Comparison of ENCODE assay signal across 18 cellular contexts in genomic region chr9:123798203-123798602, GRCh38.
"Had no signal": no experiment of that assay in that cellular context is flagged by ENCODE, and none has a peak within 500 bp of the region (broad histone marks: within the 10 kb centered on the region; RNA-seq: fewer than 3 reads in every experiment).

No MANE protein-coding gene starts in this region.

- DNase-seq: activated CD4-positive, alpha-beta memory T cell treated with anti-CD3 and anti-CD28 coated beads for 36 hours; activated CD4-positive, alpha-beta T cell treated with anti-CD3 and anti-CD28 coated beads for 48 hours; activated effector memory CD4-positive, alpha-beta T cell treated with Interleukin-2 at 50 U/mL for 16 hours; activated naive CD4-positive, alpha-beta T cell treated with anti-CD3 and anti-CD28 coated beads for 36 hours; activated naive CD8-positive, alpha-beta T cell treated with anti-CD3 and anti-CD28 coated beads, Interleukin-2, amount 10 ng/mL, durations not matched to agents 7 days and 5 days; activated T-cell treated with anti-CD3 and anti-CD28 coated beads, Interleukin-2, amount 50 U/mL, for 72 hours; amniotic stem cell; effector memory CD4-positive, alpha-beta T cell; hippocampal formation; left ventricle myocardium superior; midbrain; natural killer cell; psoas muscle; stimulated activated CD4-positive, alpha-beta T cell treated with anti-CD3 and anti-CD28 coated beads, Interleukin-4, amount 100 ng/mL, for 24 hours; stimulated activated naive CD4-positive, alpha-beta T cell treated with Interleukin-2 at 50 U/mL for 16 hours; T1000; upper lobe of left lung had no signal

- ATAC-seq: activated T-cell treated with anti-CD3 and anti-CD28 coated beads, Interleukin-2, amount 50 U/mL, for 72 hours; esophagus mucosa; left ventricle myocardium superior; natural killer cell; psoas muscle had no signal
